Comparison of ENCODE assay signal across 13 cellular contexts in genomic region chr6:30323806-30324205, GRCh38. TPM values are rescaled to one million over a fixed set of nuclear protein-coding genes. Genes with fewer than 3 reads are reported as not detected.
DNase-seq lines count a peak whose midpoint lies in the region; ATAC-seq and TF ChIP-seq lines count a peak whose summit lies in the region.
"Had no signal": no experiment of that assay in that cellular context is flagged by ENCODE, and none has a peak within 500 bp of the region (broad histone marks: within the 10 kb centered on the region; RNA-seq: fewer than 3 reads in every experiment).

No MANE protein-coding gene starts in this region.

- H3K4me3 ChIP-seq in PC-3 (ENCODE audit: low read length) (peak overlapping the region; percentile 95), mammary epithelial cell (replicated peaks in 1 of 3; ENCODE audit: insufficient read depth in 1 of 3, low read depth in 2 of 3, low read length in 3 of 3) (no peak overlapping the region), lower lobe of right lung (no peak overlapping the region)

- H3K27ac ChIP-seq in PC-3 (ENCODE audit: low read length) (0 out of 2 replicates have a peak overlapping the region, but pooled peaks have one; percentile 39), mammary epithelial cell (ENCODE audit: insufficient read depth, low read depth, low read length) (no peak overlapping the region), lower lobe of right lung (no peak overlapping the region)
- H3K27ac ChIP-seq: SK-N-MC had no signal

- H3K9me3 ChIP-seq in PC-3 (ENCODE audit: low read length) (no peaks in the 10 kb centered on the region), mammary epithelial cell (replicated peaks; ENCODE audit: insufficient read depth, low read length) (no peaks in the 10 kb centered on the region), lower lobe of right lung (no peaks in the 10 kb centered on the region)
- H3K9me3 ChIP-seq: BE2C had no signal

- dilution Hi-C loops in mammary epithelial cell (cut with HindIII; ENCODE audit: low sequenced_read_pairs): no loop called here

- H3K9me2 ChIP-seq in PC-3 (replicated peaks; ENCODE audit: low read length): no peaks in the 10 kb centered on the region

- WGBS in mammary epithelial cell (ENCODE audit: low coverage, missing lambda C conversion rate): 87% methylated on average over 1 of the region's 1 CpG

- in situ Hi-C loops in mammary epithelial cell (cut with MboI; ENCODE audit: low sequenced_read_pairs in 2 of 2): no loop called here

- H3K4me2 ChIP-seq in PC-3 (ENCODE audit: low read length) (peak overlapping the region; percentile 98), mammary epithelial cell (ENCODE audit: insufficient read depth, low read depth, low read length) (peak overlapping the region; percentile 45)

- H2AFZ ChIP-seq in PC-3 (ENCODE audit: low read length) (no peak overlapping the region), mammary epithelial cell (ENCODE audit: low read depth, low read length) (no peak overlapping the region)

- peaks cover 7% of the 10 kb centered on the region for H3K36me3 ChIP-seq in PC-3 (ENCODE audit: low read depth, low read length)
- H3K36me3 ChIP-seq in mammary epithelial cell (ENCODE audit: insufficient read depth, low read length): no peaks in the 10 kb centered on the region
- no peaks in the 10 kb centered on the region for H3K36me3 ChIP-seq in lower lobe of right lung

- H3K27me3 ChIP-seq in PC-3 (ENCODE audit: low read length) (no peaks in the 10 kb centered on the region), mammary epithelial cell (ENCODE audit: insufficient read depth, low read length) (no peaks in the 10 kb centered on the region), lower lobe of right lung (ENCODE audit: low read depth) (no peaks in the 10 kb centered on the region)
- H3K27me3 ChIP-seq: BE2C had no signal

- peaks cover 71% of the 10 kb centered on the region for H3K36me3 Mint-ChIP-seq in stimulated activated effector memory CD8-positive, alpha-beta T cell treated with anti-CD3 and anti-CD28 coated beads, Interleukin-12 subunit alpha, Interleukin-12 subunit beta, amount 100 ng/mL, for 72 hours

- no peak for ATAC-seq in PC-3
- ATAC-seq in stimulated activated effector memory CD8-positive, alpha-beta T cell treated with anti-CD3 and anti-CD28 coated beads, Interleukin-12 subunit alpha, Interleukin-12 subunit beta, amount 100 ng/mL, for 72 hours: no peak
- no peak for ATAC-seq in GM21528 (IDR thresholded peaks at IDR 0.05; ENCODE audit: low FRiP score, unreplicated experiment)
- ATAC-seq in lower lobe of right lung: no peak
- ATAC-seq: activated naive CD4-positive, alpha-beta T cell treated with anti-CD3 and anti-CD28 coated beads, Interleukin-2, amount 50 U/mL, for 72 hours had no signal

- TF ChIP-seq CTCF in PC-3 (conservative IDR thresholded peaks at IDR 0.05; ENCODE audit: low read depth, low read length) (no peak), mammary epithelial cell (conservative IDR thresholded peaks at IDR 0.05 in 1 of 2, IDR thresholded peaks at IDR 0.05 in 1 of 2; ENCODE audit: extremely low read depth in 1 of 2, insufficient read depth in 1 of 2, low read depth in 1 of 2, low read length in 2 of 2) (no peak), lower lobe of right lung (IDR thresholded peaks at IDR 0.05) (no peak)

- H3K79me2 ChIP-seq in PC-3 (ENCODE audit: low read length): peaks cover 89% of the 10 kb centered on the region
- H3K79me2 ChIP-seq in mammary epithelial cell (ENCODE audit: insufficient read depth, low read length): peaks cover 86% of the 10 kb centered on the region

- H4K20me1 ChIP-seq in PC-3 (ENCODE audit: low read length) (peaks cover 42% of the 10 kb centered on the region), mammary epithelial cell (ENCODE audit: insufficient read depth, low read length) (no peaks in the 10 kb centered on the region)

- CTCF ChIA-PET in PC-3 (lab: Charles Lee): no interaction called here
- CTCF ChIA-PET in mammary epithelial cell (lab: Charles Lee; ENCODE audit: low non-redundant PET): no interaction called here

- intact Hi-C loops in PC-3 (cut with micrococcal nuclease) (no loop called here), mammary epithelial cell (cut with micrococcal nuclease) (loop anchor here (10.0 kb wide), 1 partner anchor 259 kb away; the partner anchor contains the start of genes POLR1H and PPP1R11), lower lobe of right lung (cut with DNase I) (no loop called here)

- H3K27ac Mint-ChIP-seq in stimulated activated effector memory CD8-positive, alpha-beta T cell treated with anti-CD3 and anti-CD28 coated beads, Interleukin-12 subunit alpha, Interleukin-12 subunit beta, amount 100 ng/mL, for 72 hours: no peak overlapping the region

- no peak overlapping the region for H3K9ac ChIP-seq in PC-3 (ENCODE audit: low read length)
- H3K9ac ChIP-seq in mammary epithelial cell (ENCODE audit: insufficient read depth, low read length): no peak overlapping the region

- POLR2A ChIA-PET in PC-3 (lab: Charles Lee; ENCODE audit: unreplicated experiment): no interaction called here

- H3K9me3 Mint-ChIP-seq in stimulated activated effector memory CD8-positive, alpha-beta T cell treated with anti-CD3 and anti-CD28 coated beads, Interleukin-12 subunit alpha, Interleukin-12 subunit beta, amount 100 ng/mL, for 72 hours: no peaks in the 10 kb centered on the region
- H3K9me3 Mint-ChIP-seq: activated naive CD4-positive, alpha-beta T cell treated with anti-CD3 and anti-CD28 coated beads, Interleukin-2, amount 50 U/mL, for 72 hours had no signal

- H3F3A ChIP-seq in PC-3 (ENCODE audit: low read length, unreplicated experiment): no peaks in the 10 kb centered on the region

- BruUV-seq in PC-3 (replicated peaks; lab: Mats Ljungman, UMichigan) (no TSS peak), mammary epithelial cell (replicated peaks; lab: Mats Ljungman, UMichigan) (no TSS peak)

- DNase-seq in stimulated activated CD4-positive, alpha-beta T cell treated with anti-CD3 and anti-CD28 coated beads, Interleukin-15, amount 100 ng/mL, for 24 hours: peak; percentile 19
- DNase-seq in stimulated activated CD4-positive, alpha-beta T cell treated with anti-CD3 and anti-CD28 coated beads, Interleukin-4, amount 100 ng/mL, for 1 hour: no peak
- DNase-seq in PC-3: peak; percentile 43
- peak; percentile 31 for DNase-seq in mammary epithelial cell
- DNase-seq in stimulated activated effector memory CD8-positive, alpha-beta T cell treated with anti-CD3 and anti-CD28 coated beads, Interleukin-12 subunit alpha, Interleukin-12 subunit beta, amount 100 ng/mL, for 72 hours (ENCODE audit: low spot score in 2 of 2): no peak
- DNase-seq in NCI-H146 (lab: John Stamatoyannopoulos, UW): no peak
- no peak for DNase-seq in lower lobe of right lung
- DNase-seq: activated CD4-positive, alpha-beta T cell treated with anti-CD3 and anti-CD28 coated beads for 48 hours; BE2C; NCI-H187 had no signal

- peak overlapping the region; percentile 90 for H3K4me3 Mint-ChIP-seq in stimulated activated effector memory CD8-positive, alpha-beta T cell treated with anti-CD3 and anti-CD28 coated beads, Interleukin-12 subunit alpha, Interleukin-12 subunit beta, amount 100 ng/mL, for 72 hours

- H3K4me1 ChIP-seq in PC-3 (ENCODE audit: insufficient read depth, low read length) (peaks cover 39% of the 10 kb centered on the region), mammary epithelial cell (ENCODE audit: insufficient read depth, low read length) (peaks cover 19% of the 10 kb centered on the region), lower lobe of right lung (peaks cover 49% of the 10 kb centered on the region)
- H3K4me1 ChIP-seq: BE2C had no signal

- H3K4me1 Mint-ChIP-seq in stimulated activated effector memory CD8-positive, alpha-beta T cell treated with anti-CD3 and anti-CD28 coated beads, Interleukin-12 subunit alpha, Interleukin-12 subunit beta, amount 100 ng/mL, for 72 hours: peaks cover 53% of the 10 kb centered on the region

RNA-seq across cellular contexts. Expression of gene TRIM39, which starts 2.9 kb away (rescaled TPM):
- total RNA-seq in PC-3 (2014; rRNA removed) (17.9 and 24.8 TPM in 2 replicates), mammary epithelial cell (10 to 100 TPM; 13.3 to 14.0 TPM), lower lobe of right lung (13.3 TPM)
- 7.4 TPM for polyA plus RNA-seq in mammary epithelial cell
- polyA minus RNA-seq in mammary epithelial cell: 48.3 TPM

RNA-seq across cellular contexts. Expression of gene RPP21, which starts 21.1 kb away (rescaled TPM):
- total RNA-seq in PC-3 (2014; rRNA removed) (151 and 161 TPM in 2 replicates), mammary epithelial cell (10 to 100 TPM; 19.0 to 41.3 TPM), lower lobe of right lung (30.6 TPM)
- 45.2 TPM for polyA plus RNA-seq in mammary epithelial cell
- 9.0 TPM for polyA minus RNA-seq in mammary epithelial cell

Comparison
In these comparisons a context has a peak if more than half of its experiments do, and no peak if none do; other contexts are left out.
1. DNase-seq: peak in stimulated activated CD4-positive, alpha-beta T cell treated with anti-CD3 and anti-CD28 coated beads, Interleukin-15, amount 100 ng/mL, for 24 hours (single experiment), PC-3 (single experiment) and mammary epithelial cell (single experiment); none in stimulated activated CD4-positive, alpha-beta T cell treated with anti-CD3 and anti-CD28 coated beads, Interleukin-4, amount 100 ng/mL, for 1 hour (single experiment), stimulated activated effector memory CD8-positive, alpha-beta T cell treated with anti-CD3 and anti-CD28 coated beads, Interleukin-12 subunit alpha, Interleukin-12 subunit beta, amount 100 ng/mL, for 72 hours (0 of 2), NCI-H146 (single experiment) and lower lobe of right lung (single experiment).